In the genomic region with DNA sequence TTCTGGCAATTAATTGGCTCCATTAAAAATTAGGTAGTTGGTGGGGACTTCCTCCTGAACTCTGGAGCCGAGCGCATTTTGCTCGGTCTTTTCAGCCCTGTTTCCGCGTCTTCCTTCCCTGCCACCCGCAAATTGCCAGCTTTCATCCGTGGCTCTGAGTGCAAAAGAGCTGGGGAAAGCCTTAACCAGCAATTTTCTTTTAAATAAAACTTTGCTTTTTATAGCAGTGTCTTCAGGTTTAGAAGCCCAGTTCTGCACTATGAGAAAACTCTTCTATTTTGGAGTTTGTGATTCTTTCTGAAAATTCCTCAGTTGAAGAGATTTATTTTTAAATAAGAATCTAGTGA, we compare ENCODE assay signal across 8 cellular contexts. TPM values are rescaled to one million over a fixed set of nuclear protein-coding genes. Genes with fewer than 3 reads are reported as not detected.
DNase-seq lines count a peak whose midpoint lies in the region; FAIRE-seq and TF ChIP-seq lines count a peak whose summit lies in the region.

No MANE protein-coding gene starts in this region.

- no peak for TF ChIP-seq CTCF in fibroblast of lung (conservative IDR thresholded peaks at IDR 0.05 in 1 of 2, IDR thresholded peaks at IDR 0.05 in 1 of 2; ENCODE audit: low read depth in 1 of 2, low read length in 2 of 2)

- H3K4me3 ChIP-seq in SJSA1 (peak overlapping the region; percentile 95), fibroblast of lung (replicated peaks in 1 of 4; ENCODE audit: control extremely low read depth in 1 of 4, insufficient read depth in 1 of 4, low read depth in 3 of 4, low read length in 4 of 4) (peak overlapping the region; percentile 91 to 94 (median 94)), rectal smooth muscle tissue (ENCODE audit: low read length) (peak overlapping the region; percentile 78)

- H3K27me3 ChIP-seq in SJSA1 (replicated peaks) (no peaks in the 10 kb centered on the region), fibroblast of lung (ENCODE audit: control insufficient read depth, insufficient read depth, low read length) (no peaks in the 10 kb centered on the region), rectal smooth muscle tissue (ENCODE audit: control insufficient read depth, insufficient read depth, low read length) (no peaks in the 10 kb centered on the region)

- H3K36me3 ChIP-seq in SJSA1 (peaks cover 15% of the 10 kb centered on the region), fibroblast of lung (ENCODE audit: control insufficient read depth, insufficient read depth, low read length) (no peaks in the 10 kb centered on the region), rectal smooth muscle tissue (ENCODE audit: control insufficient read depth, insufficient read depth, low read length) (no peaks in the 10 kb centered on the region)

- no peak for TF ChIP-seq POLR2A in GM12891 (IDR thresholded peaks at IDR 0.05; ENCODE audit: low read depth, low read length)

- no peak for FAIRE-seq in GM12891 (lab: Jason Lieb, UNC)
- no peak for FAIRE-seq in frontal cortex (lab: Jason Lieb, UNC)

- no peaks in the 10 kb centered on the region for H3K9me3 ChIP-seq in SJSA1 (replicated peaks)
- no peaks in the 10 kb centered on the region for H3K9me3 ChIP-seq in fibroblast of lung (ENCODE audit: control insufficient read depth, insufficient read depth, low read depth, low read length)

- H2AFZ ChIP-seq in fibroblast of lung (ENCODE audit: low read length) = peak overlapping the region; percentile 78

- H3K79me2 ChIP-seq in fibroblast of lung (ENCODE audit: control insufficient read depth, insufficient read depth, low read length) = peaks cover 48% of the 10 kb centered on the region

- H3K4me2 ChIP-seq in fibroblast of lung (ENCODE audit: extremely low read depth, insufficient read depth, low read length) = peak overlapping the region; percentile 84

- H3K4me1 ChIP-seq in SJSA1 (replicated peaks) (peaks cover 31% of the 10 kb centered on the region), fibroblast of lung (ENCODE audit: control insufficient read depth, extremely low read depth, insufficient read depth, low read length) (peaks cover 8% of the 10 kb centered on the region), rectal smooth muscle tissue (ENCODE audit: control insufficient read depth, insufficient read depth, low read length) (peaks cover 26% of the 10 kb centered on the region)

- peak overlapping the region; percentile 98 for H3K9ac ChIP-seq in fibroblast of lung (ENCODE audit: insufficient read depth, low read length)
- H3K9ac ChIP-seq in rectal smooth muscle tissue (ENCODE audit: low read length) = peak overlapping the region; percentile 60

- H3K27ac ChIP-seq in SJSA1 (peak overlapping the region; percentile 78; the same call in 1 of the 2 replicates), fibroblast of lung (ENCODE audit: insufficient read depth, low read length) (peak overlapping the region; percentile 97), rectal smooth muscle tissue (ENCODE audit: low read depth, low read length) (peak overlapping the region; percentile 92)

- H4K20me1 ChIP-seq in fibroblast of lung (ENCODE audit: control insufficient read depth, extremely low read depth, insufficient read depth, low read length) = no peaks in the 10 kb centered on the region

- peak; percentile 10 for DNase-seq in GM12891 (ENCODE audit: insufficient read length, low spot score)
- DNase-seq in SJSA1 (ENCODE audit: low read depth in 1 of 2, low spot score in 2 of 2) = no peak
- peak in 1 of 2 donors; percentile 42 for DNase-seq in fibroblast of lung (ENCODE audit: low read depth in 2 of 2)
- no peak for DNase-seq in GM19240 (ENCODE audit: insufficient read length, low spot score)
- DNase-seq in frontal cortex (ENCODE audit: low spot score in 2 of 2) = no peak
- DNase-seq in retina = no peak
- no peak for DNase-seq in GF-D8 (lab: John Stamatoyannopoulos, UW)

TF ChIP-seq in GM12891, 5 proteins besides CTCF, POLR2A, EP300 and RAD21:
- no peak for TF ChIP-seq POU2F2 (IDR thresholded peaks at IDR 0.05; ENCODE audit: low read depth, low read length)
- no peak for TF ChIP-seq PAX5 (IDR thresholded peaks at IDR 0.05; ENCODE audit: insufficient read depth, low read length, severe bottlenecking)
- no peak for TF ChIP-seq SPI1 (IDR thresholded peaks at IDR 0.05; ENCODE audit: low read depth, low read length)
- TF ChIP-seq POLR2AphosphoS5 (IDR thresholded peaks at IDR 0.05; ENCODE audit: low read depth, low read length) = no peak

RNA-seq across cellular contexts. Expression of a gene that starts 0.7 kb away (rescaled TPM):
- 29.7 TPM for polyA plus RNA-seq in GM12891 (2012; ENCODE audit: low read depth, missing spikeins)
- 78.8 and 117 TPM in 2 replicates for total RNA-seq in SJSA1 (2014; rRNA removed; shearing (Covaris generic))
- total RNA-seq in fibroblast of lung = 39.6 and 45.2 TPM in 2 replicates
- 34.2 and 87.4 TPM in 2 replicates for polyA plus RNA-seq in fibroblast of lung
- polyA plus RNA-seq in fibroblast of lung (2012) = 21.0 and 50.1 TPM in 2 replicates
- 35.7 and 43.2 TPM in 2 replicates for polyA minus RNA-seq in fibroblast of lung (ENCODE audit: low replicate concordance)
- 68.1 TPM for total RNA-seq in frontal cortex

RNA-seq across cellular contexts. Expression of a gene that starts 0.8 kb away (rescaled TPM):
- 1.6 TPM for polyA plus RNA-seq in GM12891 (2012; ENCODE audit: low read depth, missing spikeins)
- not detected in 2 replicates for total RNA-seq in SJSA1 (2014; rRNA removed; shearing (Covaris generic))
- total RNA-seq in fibroblast of lung (under 0.01 and 0.26 TPM in 2 replicates), frontal cortex (not detected)
- 0.03 TPM in 2 replicates for polyA plus RNA-seq in fibroblast of lung
- not detected in 2 replicates for polyA plus RNA-seq in fibroblast of lung (2012)
- not detected in 2 replicates for polyA minus RNA-seq in fibroblast of lung (ENCODE audit: low replicate concordance)

RNA-seq across cellular contexts. Expression of a gene that starts 56.0 kb away (rescaled TPM):
- polyA plus RNA-seq in GM12891 (2012; ENCODE audit: low read depth, missing spikeins) = 4.7 TPM
- 2.0 TPM in 1 of 2 replicates, not detected in the other for total RNA-seq in SJSA1 (2014; rRNA removed; shearing (Covaris generic))
- total RNA-seq in fibroblast of lung (1.0 and 1.5 TPM in 2 replicates), frontal cortex (not detected)
- polyA plus RNA-seq in fibroblast of lung = 0.18 and 0.40 TPM in 2 replicates
- polyA plus RNA-seq in fibroblast of lung (2012) = 0.30 and 0.80 TPM in 2 replicates
- 0.94 TPM in 1 of 2 replicates, not detected in the other for polyA minus RNA-seq in fibroblast of lung (ENCODE audit: low replicate concordance)
